Comparison of ENCODE assay signal across 1 cellular context in genomic region chr1:2495546-2495945, GRCh38.
TF ChIP-seq lines count a peak whose summit lies in the region.

No MANE protein-coding gene starts in this region.

TF ChIP-seq in K562, 482 proteins besides CTCF, POLR2A, EP300 and RAD21:
- TF ChIP-seq, protein P1, sequence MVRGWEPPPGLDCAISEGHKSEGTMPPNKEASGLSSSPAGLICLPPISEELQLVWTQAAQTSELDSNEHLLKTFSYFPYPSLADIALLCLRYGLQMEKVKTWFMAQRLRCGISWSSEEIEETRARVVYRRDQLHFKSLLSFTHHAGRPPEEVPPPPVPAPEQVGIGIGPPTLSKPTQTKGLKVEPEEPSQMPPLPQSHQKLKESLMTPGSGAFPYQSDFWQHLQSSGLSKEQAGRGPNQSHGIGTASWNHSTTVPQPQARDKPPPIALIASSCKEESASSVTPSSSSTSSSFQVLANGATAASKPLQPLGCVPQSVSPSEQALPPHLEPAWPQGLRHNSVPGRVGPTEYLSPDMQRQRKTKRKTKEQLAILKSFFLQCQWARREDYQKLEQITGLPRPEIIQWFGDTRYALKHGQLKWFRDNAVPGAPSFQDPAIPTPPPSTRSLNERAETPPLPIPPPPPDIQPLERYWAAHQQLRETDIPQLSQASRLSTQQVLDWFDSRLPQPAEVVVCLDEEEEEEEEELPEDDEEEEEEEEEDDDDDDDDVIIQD (CRISPR knock-in tag; IDR thresholded peaks at IDR 0.05): no peak
- TF ChIP-seq, protein P2, sequence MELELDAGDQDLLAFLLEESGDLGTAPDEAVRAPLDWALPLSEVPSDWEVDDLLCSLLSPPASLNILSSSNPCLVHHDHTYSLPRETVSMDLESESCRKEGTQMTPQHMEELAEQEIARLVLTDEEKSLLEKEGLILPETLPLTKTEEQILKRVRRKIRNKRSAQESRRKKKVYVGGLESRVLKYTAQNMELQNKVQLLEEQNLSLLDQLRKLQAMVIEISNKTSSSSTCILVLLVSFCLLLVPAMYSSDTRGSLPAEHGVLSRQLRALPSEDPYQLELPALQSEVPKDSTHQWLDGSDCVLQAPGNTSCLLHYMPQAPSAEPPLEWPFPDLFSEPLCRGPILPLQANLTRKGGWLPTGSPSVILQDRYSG (tag; conservative IDR thresholded peaks at IDR 0.05; ENCODE audit: low read depth): no peak
- TF ChIP-seq SRSF1 (IDR thresholded peaks at IDR 0.05; ENCODE audit: low read depth, low read length) (no peak), ZNF707 (CRISPR knock-in tag; conservative IDR thresholded peaks at IDR 0.05) (no peak), ZFX (CRISPR knock-in tag; IDR thresholded peaks at IDR 0.05) (0 out of 2 replicates have a peak, but pooled peaks have one; percentile 5)
TF ChIP-seq in K562: peak in this region for 1.
